ENCODE assay signal across 8 cellular contexts in the genomic region with DNA sequence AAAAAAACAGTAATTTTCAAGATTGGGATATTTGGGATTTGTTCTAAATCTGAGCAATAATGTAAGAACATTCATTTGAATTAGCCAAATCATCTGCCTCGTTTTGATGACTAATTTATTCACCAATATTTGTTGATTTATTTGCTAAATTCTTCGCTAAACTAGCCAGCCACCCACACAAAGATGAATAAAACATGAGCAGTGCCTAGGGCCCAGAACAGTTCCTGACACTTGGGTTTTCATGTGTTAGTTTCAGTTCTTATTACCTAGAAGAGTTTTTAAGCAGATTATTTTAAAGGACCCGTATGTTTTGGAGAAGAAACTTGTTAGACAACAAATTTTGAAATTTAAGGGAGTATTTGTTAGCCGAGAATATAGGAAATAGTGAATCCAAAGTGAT. TPM values are rescaled to one million over a fixed set of nuclear protein-coding genes. Genes with fewer than 3 reads are reported as not detected.
A peak's percentile ranks its signal among the peaks of the same experiment; 100 is the strongest.
DNase-seq lines count a peak whose midpoint lies in the region; ATAC-seq and TF ChIP-seq lines count a peak whose summit lies in the region.

No MANE protein-coding gene starts in this region.

- CTCF ChIA-PET in WTC11 (lab: Charles Lee), result interaction anchor here (0.8 kb wide), 1 partner anchor 97 kb away, joined by 3 read pairs; no protein-coding TSS in a partner anchor

- H3K4me3 ChIP-seq in fibroblast of pulmonary artery (replicated peaks; ENCODE audit: low read depth, low read length), result peak overlapping the region; percentile 94

- H3K36me3 Mint-ChIP-seq in WTC11, result peaks cover 2% of the 10 kb centered on the region; the same call in 1 of the 2 replicates

- H3K4me3 Mint-ChIP-seq in WTC11, result peak overlapping the region; percentile 94

- ATAC-seq in GM18858 (IDR thresholded peaks at IDR 0.05; ENCODE audit: unreplicated experiment), result peak; percentile 45
- peak; percentile 48 for ATAC-seq in HG03175 (IDR thresholded peaks at IDR 0.05; ENCODE audit: unreplicated experiment)
- ATAC-seq in WTC11, result no peak

- peak; percentile 15 for DNase-seq in AG20443 (ENCODE audit: low spot score)
- no peak for DNase-seq in WTC11 (ENCODE audit: low spot score)
- peak; percentile 29 for DNase-seq in fibroblast of pulmonary artery (ENCODE audit: low read depth)
- DNase-seq in putamen (ENCODE audit: low spot score), result peak; percentile 15
- DNase-seq in hippocampal formation (lab: John Stamatoyannopoulos, UW), result no peak
- no peak for DNase-seq in NCI-H524 treated with DMSO at 0.1 percent for 48 hours (lab: John Stamatoyannopoulos, UW)

- no peaks in the 10 kb centered on the region for H3K27me3 Mint-ChIP-seq in WTC11 (ENCODE audit: low read depth)

- H3K9me3 Mint-ChIP-seq in WTC11, result no peaks in the 10 kb centered on the region

- TF ChIP-seq CTCF in WTC11 (IDR thresholded peaks at IDR 0.05), result no peak
- no peak for TF ChIP-seq CTCF in fibroblast of pulmonary artery (IDR thresholded peaks at IDR 0.05; ENCODE audit: low read length, missing control alignments)

- peaks cover 45% of the 10 kb centered on the region for H3K4me1 Mint-ChIP-seq in WTC11

- peak overlapping the region; percentile 85 for H3K27ac Mint-ChIP-seq in WTC11

- POLR2A ChIA-PET in WTC11 (lab: Charles Lee), result no interaction called here

TF ChIP-seq in WTC11, 78 proteins besides CTCF, POLR2A, EP300 and RAD21:
- TF ChIP-seq GABPB1 (CRISPR knock-in tag; IDR thresholded peaks at IDR 0.05), result no peak
- TF ChIP-seq, protein P1, sequence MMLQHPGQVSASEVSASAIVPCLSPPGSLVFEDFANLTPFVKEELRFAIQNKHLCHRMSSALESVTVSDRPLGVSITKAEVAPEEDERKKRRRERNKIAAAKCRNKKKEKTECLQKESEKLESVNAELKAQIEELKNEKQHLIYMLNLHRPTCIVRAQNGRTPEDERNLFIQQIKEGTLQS (CRISPR knock-in tag; conservative IDR thresholded peaks at IDR 0.05), result no peak
- TF ChIP-seq, protein P2, sequence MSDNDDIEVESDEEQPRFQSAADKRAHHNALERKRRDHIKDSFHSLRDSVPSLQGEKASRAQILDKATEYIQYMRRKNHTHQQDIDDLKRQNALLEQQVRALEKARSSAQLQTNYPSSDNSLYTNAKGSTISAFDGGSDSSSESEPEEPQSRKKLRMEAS (CRISPR knock-in tag; IDR thresholded peaks at IDR 0.05), result no peak
- no peak for TF ChIP-seq CREB1 (CRISPR knock-in tag; IDR thresholded peaks at IDR 0.05)
- no peak for TF ChIP-seq RORB (CRISPR knock-in tag; IDR thresholded peaks at IDR 0.05)
- TF ChIP-seq ETV6 (CRISPR knock-in tag; IDR thresholded peaks at IDR 0.05), result no peak
- TF ChIP-seq, protein P3, sequence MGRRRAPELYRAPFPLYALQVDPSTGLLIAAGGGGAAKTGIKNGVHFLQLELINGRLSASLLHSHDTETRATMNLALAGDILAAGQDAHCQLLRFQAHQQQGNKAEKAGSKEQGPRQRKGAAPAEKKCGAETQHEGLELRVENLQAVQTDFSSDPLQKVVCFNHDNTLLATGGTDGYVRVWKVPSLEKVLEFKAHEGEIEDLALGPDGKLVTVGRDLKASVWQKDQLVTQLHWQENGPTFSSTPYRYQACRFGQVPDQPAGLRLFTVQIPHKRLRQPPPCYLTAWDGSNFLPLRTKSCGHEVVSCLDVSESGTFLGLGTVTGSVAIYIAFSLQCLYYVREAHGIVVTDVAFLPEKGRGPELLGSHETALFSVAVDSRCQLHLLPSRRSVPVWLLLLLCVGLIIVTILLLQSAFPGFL (CRISPR knock-in tag; IDR thresholded peaks at IDR 0.05; ENCODE audit: borderline replicate concordance), result no peak
- no peak for TF ChIP-seq ZNF423 (CRISPR knock-in tag; IDR thresholded peaks at IDR 0.05)
- no peak for TF ChIP-seq MYBL2 (CRISPR knock-in tag; IDR thresholded peaks at IDR 0.05)

RNA-seq across cellular contexts. Expression of gene ETNK1, which starts 1.5 kb away (rescaled TPM):
- 68.8 to 81.3 TPM (median 79.2 TPM) in 3 replicates for total RNA-seq in WTC11 (2021)

Comparison
In these comparisons a context has a peak if more than half of its experiments do, and no peak if none do; other contexts are left out.
1. DNase-seq: peak in AG20443 (single experiment), fibroblast of pulmonary artery (single experiment) and putamen (single experiment); none in WTC11 (single experiment), hippocampal formation (0 of 2) and NCI-H524 treated with DMSO at 0.1 percent for 48 hours (single experiment).